Comparison of ENCODE assay signal across 8 cellular contexts in genomic region chr7:120950026-120950538, GRCh38. TPM values are rescaled to one million over a fixed set of nuclear protein-coding genes. Genes with fewer than 3 reads are reported as not detected.
DNase-seq lines count a peak whose midpoint lies in the region; ATAC-seq, FAIRE-seq and TF ChIP-seq lines count a peak whose summit lies in the region.

No MANE protein-coding gene starts in this region.

- 5% methylated on average over 10 of the region's 10 CpGs for WGBS in prostate gland

- H3K36me3 ChIP-seq in GM06990 (ENCODE audit: control insufficient read depth, insufficient read depth, low read length): no peaks in the 10 kb centered on the region; the same call in 1 of the 2 replicates
- no peaks in the 10 kb centered on the region for H3K36me3 ChIP-seq in prostate gland

- H3K27me3 ChIP-seq in GM06990 (replicated peaks; ENCODE audit: control insufficient read depth, insufficient read depth, low read length) (no peaks in the 10 kb centered on the region), prostate gland (replicated peaks; ENCODE audit: insufficient read depth) (no peaks in the 10 kb centered on the region)

- no peak for ATAC-seq in GM21360 (IDR thresholded peaks at IDR 0.05; ENCODE audit: unreplicated experiment)

- peak overlapping the region; percentile 98 to 99 for H3K27ac ChIP-seq in prostate gland

- TF ChIP-seq CTCF in GM06990 (IDR thresholded peaks at IDR 0.05; ENCODE audit: insufficient read depth, low read length, poor library complexity, severe bottlenecking) (no peak), epithelial cell of esophagus (IDR thresholded peaks at IDR 0.05; ENCODE audit: insufficient read depth, low read depth, low read length, missing control alignments) (no peak), prostate gland (IDR thresholded peaks at IDR 0.05) (no peak)

- no peak for TF ChIP-seq POLR2A in prostate gland (IDR thresholded peaks at IDR 0.05)

- intact Hi-C loops in prostate gland (cut with DNase I): no loop called here

- FAIRE-seq in GM19239 (lab: Jason Lieb, UNC): no peak

- H3K4me1 ChIP-seq in prostate gland (replicated peaks): no peaks in the 10 kb centered on the region

- peak overlapping the region; percentile 76 for H3K4me3 ChIP-seq in GM06990 (replicated peaks; ENCODE audit: low read depth, low read length)
- H3K4me3 ChIP-seq in epithelial cell of esophagus (ENCODE audit: low read length): peak overlapping the region; percentile 53
- H3K4me3 ChIP-seq in prostate gland: peak overlapping the region; percentile 58 to 62

- no peak for DNase-seq in GM06990 (ENCODE audit: extremely low read depth, insufficient read length)
- DNase-seq in epithelial cell of esophagus (ENCODE audit: low read depth): no peak
- no peak for DNase-seq in prostate gland (ENCODE audit: low spot score)
- DNase-seq in middle frontal gyrus (ENCODE audit: extremely low spot score, low spot score): no peak
- DNase-seq in GM19239 (ENCODE audit: insufficient read length, low spot score): no peak
- no peak for DNase-seq in dedifferentiated amniotic fluid mesenchymal stem cell (ENCODE audit: extremely low spot score)

- no peaks in the 10 kb centered on the region for H3K9me3 ChIP-seq in prostate gland

TF ChIP-seq in PFSK-1, 5 proteins besides CTCF, POLR2A, EP300 and RAD21:
- TF ChIP-seq FOXP2 (optimal IDR thresholded peaks at IDR 0.05; ENCODE audit: borderline replicate concordance, extremely low read depth, extremely low read length, insufficient read depth): no peak
- TF ChIP-seq, protein P1, sequence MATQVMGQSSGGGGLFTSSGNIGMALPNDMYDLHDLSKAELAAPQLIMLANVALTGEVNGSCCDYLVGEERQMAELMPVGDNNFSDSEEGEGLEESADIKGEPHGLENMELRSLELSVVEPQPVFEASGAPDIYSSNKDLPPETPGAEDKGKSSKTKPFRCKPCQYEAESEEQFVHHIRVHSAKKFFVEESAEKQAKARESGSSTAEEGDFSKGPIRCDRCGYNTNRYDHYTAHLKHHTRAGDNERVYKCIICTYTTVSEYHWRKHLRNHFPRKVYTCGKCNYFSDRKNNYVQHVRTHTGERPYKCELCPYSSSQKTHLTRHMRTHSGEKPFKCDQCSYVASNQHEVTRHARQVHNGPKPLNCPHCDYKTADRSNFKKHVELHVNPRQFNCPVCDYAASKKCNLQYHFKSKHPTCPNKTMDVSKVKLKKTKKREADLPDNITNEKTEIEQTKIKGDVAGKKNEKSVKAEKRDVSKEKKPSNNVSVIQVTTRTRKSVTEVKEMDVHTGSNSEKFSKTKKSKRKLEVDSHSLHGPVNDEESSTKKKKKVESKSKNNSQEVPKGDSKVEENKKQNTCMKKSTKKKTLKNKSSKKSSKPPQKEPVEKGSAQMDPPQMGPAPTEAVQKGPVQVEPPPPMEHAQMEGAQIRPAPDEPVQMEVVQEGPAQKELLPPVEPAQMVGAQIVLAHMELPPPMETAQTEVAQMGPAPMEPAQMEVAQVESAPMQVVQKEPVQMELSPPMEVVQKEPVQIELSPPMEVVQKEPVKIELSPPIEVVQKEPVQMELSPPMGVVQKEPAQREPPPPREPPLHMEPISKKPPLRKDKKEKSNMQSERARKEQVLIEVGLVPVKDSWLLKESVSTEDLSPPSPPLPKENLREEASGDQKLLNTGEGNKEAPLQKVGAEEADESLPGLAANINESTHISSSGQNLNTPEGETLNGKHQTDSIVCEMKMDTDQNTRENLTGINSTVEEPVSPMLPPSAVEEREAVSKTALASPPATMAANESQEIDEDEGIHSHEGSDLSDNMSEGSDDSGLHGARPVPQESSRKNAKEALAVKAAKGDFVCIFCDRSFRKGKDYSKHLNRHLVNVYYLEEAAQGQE (IDR thresholded peaks at IDR 0.05; ENCODE audit: insufficient read depth in 1 of 2, low read depth in 2 of 2, low read length in 2 of 2): no peak
- TF ChIP-seq POLR2AphosphoS5 (IDR thresholded peaks at IDR 0.05; ENCODE audit: low read depth, low read length): no peak
- TF ChIP-seq SIN3A (IDR thresholded peaks at IDR 0.05; ENCODE audit: borderline replicate concordance, insufficient read depth, low read length): 0 out of 2 replicates have a peak, but pooled peaks have one; percentile 36

RNA-seq across cellular contexts. Expression of gene ING3, which starts 0.5 kb away (rescaled TPM):
- polyA plus RNA-seq in PFSK-1 (2012; ENCODE audit: insufficient read length, low read depth): 5.0 TPM
- total RNA-seq in prostate gland: 10 to 100 TPM; 12.4 to 20.8 TPM

RNA-seq across cellular contexts. Expression of gene CPED1, which starts 38.4 kb away (rescaled TPM):
- polyA plus RNA-seq in PFSK-1 (2012; ENCODE audit: insufficient read length, low read depth): 0.16 TPM
- 10 to 100 TPM; 10.7 to 23.3 TPM for total RNA-seq in prostate gland
